Comparison of ENCODE assay signal across 9 cellular contexts in the genomic region with DNA sequence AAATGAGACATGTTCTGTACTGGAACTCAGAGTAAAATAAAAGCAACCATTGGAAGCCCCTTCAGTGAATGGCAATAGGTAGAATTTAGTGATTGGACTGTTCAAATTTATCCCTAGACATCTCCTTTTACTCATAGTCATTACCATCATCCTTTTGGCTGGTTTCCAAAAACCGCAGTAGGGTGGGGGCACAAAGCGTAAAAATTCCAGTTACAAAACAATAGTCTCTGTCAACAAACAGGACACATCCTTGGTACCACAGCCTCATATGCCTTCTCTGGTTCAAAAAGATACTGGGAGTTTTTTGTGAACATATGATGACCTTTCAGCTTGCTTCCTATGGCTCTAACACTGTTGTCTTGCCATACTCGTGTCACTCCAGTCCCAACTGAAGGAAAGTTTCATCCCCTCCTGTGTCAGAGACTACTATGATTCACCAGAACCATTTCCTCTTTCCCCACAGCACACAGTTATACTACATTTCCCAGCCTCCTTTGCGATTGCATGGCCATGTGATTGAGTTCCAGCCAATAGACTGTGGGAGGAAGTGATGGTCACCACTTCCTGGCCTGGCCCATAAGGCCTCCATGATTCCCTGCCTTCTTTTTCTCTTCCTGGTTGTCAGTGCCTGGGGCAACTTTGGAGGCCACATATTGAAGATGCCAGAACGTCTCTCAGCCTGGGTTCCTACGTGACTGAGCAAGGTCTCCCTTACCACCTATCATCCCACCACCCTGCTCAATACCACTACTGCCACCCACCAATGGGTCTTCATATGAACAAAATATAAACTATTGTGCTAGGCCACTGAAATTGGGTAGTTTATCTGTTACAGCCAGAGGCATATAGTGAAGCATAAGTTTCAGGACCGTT.
DNase-seq lines count a peak whose midpoint lies in the region; ATAC-seq and TF ChIP-seq lines count a peak whose summit lies in the region.
"Had no signal": no experiment of that assay in that cellular context is flagged by ENCODE, and none has a peak within 500 bp of the region (broad histone marks: within the 10 kb centered on the region; RNA-seq: fewer than 3 reads in every experiment).

No MANE protein-coding gene starts in this region.

- H3K4me3 Mint-ChIP-seq in stimulated activated memory B cell treated with anti-CD40 and anti-IgM and Interleukin-4, amounts not matched to agents 10 μg/mL and 1 μg/mL and 100 μg/mL, for 72 hours: no peak overlapping the region
- H3K4me3 Mint-ChIP-seq: dendritic cell treated with granulocyte-macrophage colony-stimulating factor and Interleukin-4, amounts not matched to agents 40 ng/mL and 50 ng/mL, for 4 days had no signal

- peak overlapping the region; percentile 15 for H2AFZ ChIP-seq in SU-DHL-6 (ENCODE audit: low read depth, low read length, severe bottlenecking)

- H3K36me3 Mint-ChIP-seq in stimulated activated memory B cell treated with anti-CD40 and anti-IgM and Interleukin-4, amounts not matched to agents 10 μg/mL and 1 μg/mL and 100 μg/mL, for 72 hours: no peaks in the 10 kb centered on the region

- H3F3A ChIP-seq in SU-DHL-6 (ENCODE audit: insufficient read depth): no peaks in the 10 kb centered on the region

- no peak for TF ChIP-seq CTCF in GM12864 (IDR thresholded peaks at IDR 0.05; ENCODE audit: low read depth, low read length, missing control alignments)
- no peak for TF ChIP-seq CTCF in SU-DHL-6 (IDR thresholded peaks at IDR 0.05; ENCODE audit: insufficient read depth, low read length, poor library complexity, severe bottlenecking)
- TF ChIP-seq CTCF in GM10266 (IDR thresholded peaks at IDR 0.05; ENCODE audit: control insufficient read depth, insufficient read depth, low read depth, missing control alignments): no peak
- no peak for TF ChIP-seq CTCF in upper lobe of right lung (IDR thresholded peaks at IDR 0.05)

- H3K79me2 ChIP-seq in SU-DHL-6 (ENCODE audit: insufficient read depth, low read length): no peaks in the 10 kb centered on the region

- peak; percentile 96 for ATAC-seq in GM21423 (IDR thresholded peaks at IDR 0.05; ENCODE audit: unreplicated experiment)
- ATAC-seq in HG03571 (IDR thresholded peaks at IDR 0.05; ENCODE audit: unreplicated experiment): peak; percentile 86
- ATAC-seq in stimulated activated memory B cell treated with anti-CD40 and anti-IgM and Interleukin-4, amounts not matched to agents 10 μg/mL and 1 μg/mL and 100 μg/mL, for 72 hours: peak; percentile 82
- ATAC-seq in upper lobe of right lung: no peak

- H3K4me1 ChIP-seq in upper lobe of right lung: no peaks in the 10 kb centered on the region

- H3K9me3 Mint-ChIP-seq in stimulated activated memory B cell treated with anti-CD40 and anti-IgM and Interleukin-4, amounts not matched to agents 10 μg/mL and 1 μg/mL and 100 μg/mL, for 72 hours: peaks cover 10% of the 10 kb centered on the region

- H3K27ac ChIP-seq in SU-DHL-6 (ENCODE audit: low read depth, low read length) (no peak overlapping the region), upper lobe of right lung (no peak overlapping the region)

- no peaks in the 10 kb centered on the region for H3K9me2 ChIP-seq in SU-DHL-6 (replicated peaks; ENCODE audit: insufficient read depth, low read length)

- H3K4me2 ChIP-seq in SU-DHL-6 (ENCODE audit: low read depth, low read length, poor library complexity, severe bottlenecking): no peak overlapping the region

- no peaks in the 10 kb centered on the region for H3K27me3 ChIP-seq in SU-DHL-6 (ENCODE audit: low read length)
- H3K27me3 ChIP-seq in upper lobe of right lung: no peaks in the 10 kb centered on the region

- DNase-seq in GM12864 (ENCODE audit: low read depth) (peak; percentile 25), GM10266 (ENCODE audit: extremely low spot score) (no peak), ureter (ENCODE audit: low spot score) (no peak), upper lobe of right lung (no peak)

- no peak overlapping the region for H3K27ac Mint-ChIP-seq in stimulated activated memory B cell treated with anti-CD40 and anti-IgM and Interleukin-4, amounts not matched to agents 10 μg/mL and 1 μg/mL and 100 μg/mL, for 72 hours
- H3K27ac Mint-ChIP-seq: dendritic cell treated with granulocyte-macrophage colony-stimulating factor and Interleukin-4, amounts not matched to agents 40 ng/mL and 50 ng/mL, for 4 days had no signal

- no peaks in the 10 kb centered on the region for H3K4me1 Mint-ChIP-seq in stimulated activated memory B cell treated with anti-CD40 and anti-IgM and Interleukin-4, amounts not matched to agents 10 μg/mL and 1 μg/mL and 100 μg/mL, for 72 hours

- H3K9ac ChIP-seq in SU-DHL-6 (ENCODE audit: low read length): no peak overlapping the region

- H3K4me3 ChIP-seq in GM12864 (ENCODE audit: low read depth, low read length): no peak overlapping the region
- H3K4me3 ChIP-seq in SU-DHL-6 (ENCODE audit: insufficient read depth, low read length, poor library complexity, severe bottlenecking): no peak overlapping the region
- no peak overlapping the region for H3K4me3 ChIP-seq in upper lobe of right lung

- H3K36me3 ChIP-seq in SU-DHL-6 (ENCODE audit: low read length): no peaks in the 10 kb centered on the region
- H3K36me3 ChIP-seq in upper lobe of right lung: no peaks in the 10 kb centered on the region

- no peaks in the 10 kb centered on the region for H3K9me3 ChIP-seq in SU-DHL-6 (ENCODE audit: insufficient read depth, low read length)
- H3K9me3 ChIP-seq in upper lobe of right lung: no peaks in the 10 kb centered on the region

- intact Hi-C loops in upper lobe of right lung (cut with DNase I): no loop called here

- H3K27me3 Mint-ChIP-seq in stimulated activated memory B cell treated with anti-CD40 and anti-IgM and Interleukin-4, amounts not matched to agents 10 μg/mL and 1 μg/mL and 100 μg/mL, for 72 hours: no peaks in the 10 kb centered on the region
- H3K27me3 Mint-ChIP-seq: dendritic cell treated with granulocyte-macrophage colony-stimulating factor and Interleukin-4, amounts not matched to agents 40 ng/mL and 50 ng/mL, for 4 days had no signal

- no peaks in the 10 kb centered on the region for H4K20me1 ChIP-seq in SU-DHL-6 (ENCODE audit: low read depth, low read length)
